ENCODE assay signal across 4 cellular contexts in the genomic region with DNA sequence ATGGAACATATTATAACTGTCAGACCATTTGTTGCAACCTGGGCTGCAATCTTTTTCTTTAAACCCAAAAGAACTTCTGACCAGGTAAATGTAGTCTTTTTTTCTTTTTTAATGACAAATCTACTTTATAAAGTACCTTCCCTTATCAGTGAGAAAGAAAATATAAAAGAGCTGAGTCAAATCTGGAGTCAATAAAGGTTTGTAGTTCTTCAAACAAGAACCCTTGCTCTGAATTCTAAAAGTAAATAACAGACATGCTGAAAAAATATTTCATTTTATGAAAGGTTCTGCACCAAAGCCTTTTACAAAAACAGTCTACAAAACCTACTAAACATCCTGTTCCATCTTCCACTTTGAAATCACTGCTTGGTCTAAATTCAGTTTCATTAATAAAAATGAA. TPM values are rescaled to one million over a fixed set of nuclear protein-coding genes. Genes with fewer than 3 reads are reported as not detected.
DNase-seq lines count a peak whose midpoint lies in the region; ATAC-seq, FAIRE-seq and TF ChIP-seq lines count a peak whose summit lies in the region.
"Not testable (repeated sequence)": the region's sequence is repeated elsewhere in the genome, so short reads cannot be mapped to it uniquely, and the experiment has no call there.

No MANE protein-coding gene starts in this region.

- CTCF ChIA-PET in PC-3 (lab: Charles Lee); GM12878 (lab: Yijun Ruan, JAX); HepG2 (lab: Yijun Ruan, JAX; ENCODE audit: low intra/inter-chr PET ratio, low total read pairs): not testable (repeated sequence)

- SMC1A ChIA-PET in GM12878 (lab: Charles Lee; ENCODE audit: uncharacterized antibody, unreplicated experiment): interaction anchor here (0.6 kb wide), 1 partner anchor 151 kb away, joined by 3 read pairs; no protein-coding TSS in a partner anchor

- not testable (repeated sequence) for TF ChIP-seq EP300 in GM12878 (IDR thresholded peaks at IDR 0.05; ENCODE audit: borderline replicate concordance in 1 of 2, control insufficient read depth in 1 of 2, low read depth in 2 of 2, low read length in 2 of 2); HepG2 (IDR thresholded peaks at IDR 0.05; ENCODE audit: low read depth in 2 of 2, low read length in 2 of 2); HepG2 (CRISPR knock-in tag; IDR thresholded peaks at IDR 0.05; ENCODE audit: borderline replicate concordance)

- H4K20me1 ChIP-seq in PC-3 (ENCODE audit: low read length); GM12878 (ENCODE audit: control insufficient read depth, insufficient read depth); HepG2 (ENCODE audit: insufficient read depth, low read length): not testable (repeated sequence)

- H3K9ac ChIP-seq in PC-3 (ENCODE audit: low read length); GM12878 (ENCODE audit: control insufficient read depth, insufficient read depth, low read length); HepG2 (ENCODE audit: insufficient read depth, low read depth, low read length): not testable (repeated sequence)

- H3K79me2 ChIP-seq in PC-3 (ENCODE audit: low read length): peaks cover 14% of the 10 kb centered on the region; the same call in 1 of the 2 replicates
- H3K79me2 ChIP-seq in GM12878 (ENCODE audit: control insufficient read depth, insufficient read depth, low read length); HepG2 (ENCODE audit: insufficient read depth, low read length): not testable (repeated sequence)

- H3K4me2 ChIP-seq in PC-3 (ENCODE audit: low read length); GM12878 (ENCODE audit: control insufficient read depth, insufficient read depth); HepG2 (ENCODE audit: low read depth, low read length): not testable (repeated sequence)

- ATAC-seq in PC-3 (peak; percentile 82), left colon (peak; percentile 44)
- not testable (repeated sequence) for ATAC-seq in GM12878, HepG2

- POLR2A ChIA-PET in PC-3 (lab: Charles Lee; ENCODE audit: unreplicated experiment); GM12878 (lab: Charles Lee); HepG2 (lab: Yijun Ruan, JAX): not testable (repeated sequence)

- not testable (repeated sequence) for TF ChIP-seq RAD21 in GM12878 (IDR thresholded peaks at IDR 0.05; ENCODE audit: insufficient read depth, low read depth, low read length); HepG2 (CRISPR knock-in tag; IDR thresholded peaks at IDR 0.05)

- H3F3A ChIP-seq in PC-3 (ENCODE audit: low read length, unreplicated experiment): not testable (repeated sequence)

- DNase-seq in PC-3: peak; percentile 12
- not testable (repeated sequence) for DNase-seq in GM12878 (ENCODE audit: low read depth, low spot score); left colon; HepG2 (ENCODE audit: low spot score)

- not testable (repeated sequence) for H3K27me3 ChIP-seq in PC-3 (ENCODE audit: low read length); GM12878 (replicated peaks in 1 of 2; ENCODE audit: control insufficient read depth in 2 of 2, insufficient read depth in 2 of 2, low read length in 1 of 2); HepG2 (ENCODE audit: control insufficient read depth in 1 of 2, insufficient read depth in 2 of 2, low read length in 2 of 2)

- intact Hi-C loops in PC-3 (cut with micrococcal nuclease); GM12878 (cut with micrococcal nuclease; ENCODE audit: unreplicated experiment); left colon (cut with DNase I, micrococcal nuclease); HepG2 (cut with micrococcal nuclease; ENCODE audit: unreplicated experiment): not testable (repeated sequence)

- not testable (repeated sequence) for TF ChIP-seq CTCF in PC-3 (conservative IDR thresholded peaks at IDR 0.05; ENCODE audit: low read depth, low read length); GM12878 (IDR thresholded peaks at IDR 0.05 in 2 of 3, conservative IDR thresholded peaks at IDR 0.05 in 1 of 3; ENCODE audit: control insufficient read depth in 2 of 3, extremely low read depth in 1 of 3, insufficient read depth in 1 of 3, low read depth in 3 of 3, low read length in 3 of 3); HepG2 (CRISPR knock-in tag; IDR thresholded peaks at IDR 0.05)

- BruUV-seq in PC-3 (replicated peaks; lab: Mats Ljungman, UMichigan); HepG2 (replicated peaks; lab: Mats Ljungman, UMichigan): not testable (repeated sequence)
- TSS peak; percentile 49 for BruUV-seq in GM12878 (replicated peaks; lab: Mats Ljungman, UMichigan)

- H3K9me3 ChIP-seq in PC-3 (ENCODE audit: low read length); GM12878 (replicated peaks; ENCODE audit: control insufficient read depth, insufficient read depth, low read length); HepG2 (ENCODE audit: low read length): not testable (repeated sequence)

- H3K9me2 ChIP-seq in PC-3 (replicated peaks; ENCODE audit: low read length): not testable (repeated sequence)

- H3K27ac ChIP-seq in PC-3 (ENCODE audit: low read length); GM12878 (ENCODE audit: control insufficient read depth, insufficient read depth); HepG2 (ENCODE audit: extremely low read length, insufficient read depth, low read length): not testable (repeated sequence)

- not testable (repeated sequence) for TF ChIP-seq POLR2A in GM12878 (IDR thresholded peaks at IDR 0.05; ENCODE audit: low read depth, low read length); HepG2 (IDR thresholded peaks at IDR 0.05; ENCODE audit: insufficient read depth in 1 of 2, low read depth in 2 of 2, low read length in 2 of 2)

- in situ Hi-C loops in GM12878 (cut with MboI); HepG2 (cut with HindIII; ENCODE audit: extremely low pct_ligation_motif_present, low pct_unique_long_range_greater_than_20kb): not testable (repeated sequence)

- H3K4me3 ChIP-seq in PC-3 (ENCODE audit: low read length); GM12878; HepG2 (replicated peaks in 1 of 3; ENCODE audit: insufficient read depth in 1 of 3, low read depth in 2 of 3, low read length in 3 of 3): not testable (repeated sequence)

- not testable (repeated sequence) for H3K4me1 ChIP-seq in PC-3 (ENCODE audit: insufficient read depth, low read length); GM12878 (ENCODE audit: control insufficient read depth, insufficient read depth, low read length)
- peaks cover 13% of the 10 kb centered on the region for H3K4me1 ChIP-seq in HepG2 (ENCODE audit: insufficient read depth, low read length)

- FAIRE-seq in GM12878 (lab: Jason Lieb, UNC); HepG2 (lab: Jason Lieb, UNC): not testable (repeated sequence)

- H2AFZ ChIP-seq in PC-3 (ENCODE audit: low read length); GM12878 (ENCODE audit: control insufficient read depth, low read depth, low read length); HepG2 (ENCODE audit: low read length): not testable (repeated sequence)

- H3K36me3 ChIP-seq in PC-3 (ENCODE audit: low read depth, low read length); GM12878 (ENCODE audit: control insufficient read depth in 2 of 2, insufficient read depth in 2 of 2, low read length in 1 of 2); HepG2 (replicated peaks in 1 of 2; ENCODE audit: control insufficient read depth in 1 of 2, insufficient read depth in 2 of 2, low read length in 2 of 2): not testable (repeated sequence)

- RAD21 ChIA-PET in GM12878 (lab: Charles Lee; ENCODE audit: unreplicated experiment): not testable (repeated sequence)

RNA-seq across cellular contexts. Expression of a gene that starts 42.3 kb away (rescaled TPM):
- 2,156 and 3,194 TPM in 2 replicates for total RNA-seq in PC-3 (2014; rRNA removed)
- 481 and 582 TPM in 2 replicates for total RNA-seq in GM12878 (2013; cell fraction: nucleolus; rRNA removed)
- 5,088 and 5,187 TPM in 2 replicates for total RNA-seq in GM12878 (2014; rRNA removed)
- 7,557 and 7,879 TPM in 2 replicates for total RNA-seq in GM12878 (2014; rRNA removed; fragmentation: Illumina TruSeq; extraction: Trizol)
- 2,781 and 2,861 TPM in 2 replicates for total RNA-seq in GM12878 (2021)
- polyA plus RNA-seq in GM12878 (2011; ENCODE audit: low read depth): 17,491 TPM
- 5,480 and 5,843 TPM in 2 replicates for polyA plus RNA-seq in GM12878 (2011; rRNA removed)
- 5,210 and 5,386 TPM in 2 replicates for polyA plus RNA-seq in GM12878 (2011; cell fraction: cytosol; rRNA removed)
- polyA plus RNA-seq in GM12878 (2011; cell fraction: nucleus; rRNA removed): 1,504 and 1,515 TPM in 2 replicates
- 6,753 and 7,585 TPM in 2 replicates for polyA plus RNA-seq in GM12878 (2012)
- polyA plus RNA-seq in GM12878 (2014; fragmentation: Illumina TruSeq; extraction: Trizol): 3,851 and 4,093 TPM in 2 replicates
- polyA plus RNA-seq in GM12878 (2014; fragmentation: Nextera tagmentation; extraction: Ambion mirVana): 1,000 to 10,000 TPM; 2,736 to 3,665 TPM
- polyA plus RNA-seq in GM12878 (2014; rRNA removed): 7,788 and 7,871 TPM in 2 replicates
- 1,000 to 10,000 TPM; 1,223 to 1,264 TPM for polyA plus RNA-seq in GM12878 (2016; fragmentation: Nextera tagmentation; extraction: Ambion mirVana)
- polyA minus RNA-seq in GM12878 (2011; rRNA and poly(A)+ RNA removed): 1,047 and 1,094 TPM in 2 replicates
- polyA minus RNA-seq in GM12878 (2011; cell fraction: cytosol; rRNA and poly(A)+ RNA removed): 683 and 745 TPM in 2 replicates
- polyA minus RNA-seq in GM12878 (2011; cell fraction: nucleus; rRNA and poly(A)+ RNA removed): 264 and 438 TPM in 2 replicates
- 100 to 1,000 TPM; 950 to 981 TPM for total RNA-seq in left colon
- 2,570 and 3,054 TPM in 2 replicates for total RNA-seq in HepG2 (2016; rRNA removed; fragmentation: Illumina TruSeq; extraction: Trizol)
- total RNA-seq in HepG2 (2016; cell fraction: cytosol; rRNA removed; fragmentation: Illumina TruSeq; extraction: Trizol; ENCODE audit: low read depth): 4,994 and 5,490 TPM in 2 replicates
- total RNA-seq in HepG2 (2016; cell fraction: insoluble cytoplasmic fraction; rRNA removed; fragmentation: Illumina TruSeq; extraction: Trizol): 2,663 and 3,313 TPM in 2 replicates
- total RNA-seq in HepG2 (2016; cell fraction: membrane; rRNA removed; fragmentation: Illumina TruSeq; extraction: Trizol): 7,031 and 7,209 TPM in 2 replicates
- total RNA-seq in HepG2 (2016; cell fraction: nucleus; rRNA removed; fragmentation: Illumina TruSeq; extraction: Trizol): 929 and 985 TPM in 2 replicates
- polyA plus RNA-seq in HepG2 (2011; rRNA removed): 4,585 and 5,021 TPM in 2 replicates
- 5,951 and 6,864 TPM in 2 replicates for polyA plus RNA-seq in HepG2 (2011; cell fraction: cytosol; rRNA removed)
- 896 and 981 TPM in 2 replicates for polyA plus RNA-seq in HepG2 (2011; cell fraction: nucleus; rRNA removed)
- polyA plus RNA-seq in HepG2 (2012): 4,134 and 4,528 TPM in 2 replicates
- polyA plus RNA-seq in HepG2 (2016; cell fraction: cytosol; fragmentation: Illumina TruSeq; extraction: Trizol; ENCODE audit: low read depth): 6,185 and 6,219 TPM in 2 replicates
- polyA plus RNA-seq in HepG2 (2016; cell fraction: insoluble cytoplasmic fraction; fragmentation: Illumina TruSeq; extraction: Trizol; ENCODE audit: low read depth): 3,184 and 3,595 TPM in 2 replicates
- 6,729 and 7,315 TPM in 2 replicates for polyA plus RNA-seq in HepG2 (2016; cell fraction: membrane; fragmentation: Illumina TruSeq; extraction: Trizol; ENCODE audit: low read depth)
- polyA plus RNA-seq in HepG2 (2016; cell fraction: nucleus; fragmentation: Illumina TruSeq; extraction: Trizol; ENCODE audit: insufficient read depth, low read depth): 1,646 and 1,776 TPM in 2 replicates
- 329 and 1,099 TPM in 2 replicates for polyA minus RNA-seq in HepG2 (2011; rRNA and poly(A)+ RNA removed; ENCODE audit: low replicate concordance)
- polyA minus RNA-seq in HepG2 (2011; cell fraction: cytosol; rRNA and poly(A)+ RNA removed): 571 and 625 TPM in 2 replicates
- polyA minus RNA-seq in HepG2 (2011; cell fraction: nucleus; rRNA and poly(A)+ RNA removed): 313 and 389 TPM in 2 replicates
